Comparison of ENCODE assay signal across 1 cellular context in the genomic region with DNA sequence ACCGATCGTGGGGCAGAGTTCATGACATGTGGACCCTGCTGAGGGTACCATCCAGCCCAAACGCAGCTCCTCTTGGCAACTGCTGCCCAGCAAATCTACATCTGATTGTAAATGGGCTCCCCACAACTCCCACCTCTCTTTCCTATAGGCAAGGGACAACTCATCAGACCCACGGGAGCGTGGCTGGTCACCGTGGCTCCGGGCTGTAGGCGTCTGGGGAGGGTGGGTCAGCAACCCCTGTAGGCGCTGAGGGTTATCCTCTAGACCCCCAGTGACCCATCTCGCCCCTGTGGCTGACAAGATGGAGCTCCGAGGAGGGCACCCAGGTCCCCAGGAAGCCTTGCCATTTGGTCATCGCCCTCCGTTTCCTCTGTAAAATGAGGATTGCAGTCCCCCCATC.
TF ChIP-seq lines count a peak whose summit lies in the region.

No MANE protein-coding gene starts in this region.

TF ChIP-seq in H1, 55 proteins besides CTCF, POLR2A, EP300 and RAD21 (continued from another document):
- TF ChIP-seq, protein P1, sequence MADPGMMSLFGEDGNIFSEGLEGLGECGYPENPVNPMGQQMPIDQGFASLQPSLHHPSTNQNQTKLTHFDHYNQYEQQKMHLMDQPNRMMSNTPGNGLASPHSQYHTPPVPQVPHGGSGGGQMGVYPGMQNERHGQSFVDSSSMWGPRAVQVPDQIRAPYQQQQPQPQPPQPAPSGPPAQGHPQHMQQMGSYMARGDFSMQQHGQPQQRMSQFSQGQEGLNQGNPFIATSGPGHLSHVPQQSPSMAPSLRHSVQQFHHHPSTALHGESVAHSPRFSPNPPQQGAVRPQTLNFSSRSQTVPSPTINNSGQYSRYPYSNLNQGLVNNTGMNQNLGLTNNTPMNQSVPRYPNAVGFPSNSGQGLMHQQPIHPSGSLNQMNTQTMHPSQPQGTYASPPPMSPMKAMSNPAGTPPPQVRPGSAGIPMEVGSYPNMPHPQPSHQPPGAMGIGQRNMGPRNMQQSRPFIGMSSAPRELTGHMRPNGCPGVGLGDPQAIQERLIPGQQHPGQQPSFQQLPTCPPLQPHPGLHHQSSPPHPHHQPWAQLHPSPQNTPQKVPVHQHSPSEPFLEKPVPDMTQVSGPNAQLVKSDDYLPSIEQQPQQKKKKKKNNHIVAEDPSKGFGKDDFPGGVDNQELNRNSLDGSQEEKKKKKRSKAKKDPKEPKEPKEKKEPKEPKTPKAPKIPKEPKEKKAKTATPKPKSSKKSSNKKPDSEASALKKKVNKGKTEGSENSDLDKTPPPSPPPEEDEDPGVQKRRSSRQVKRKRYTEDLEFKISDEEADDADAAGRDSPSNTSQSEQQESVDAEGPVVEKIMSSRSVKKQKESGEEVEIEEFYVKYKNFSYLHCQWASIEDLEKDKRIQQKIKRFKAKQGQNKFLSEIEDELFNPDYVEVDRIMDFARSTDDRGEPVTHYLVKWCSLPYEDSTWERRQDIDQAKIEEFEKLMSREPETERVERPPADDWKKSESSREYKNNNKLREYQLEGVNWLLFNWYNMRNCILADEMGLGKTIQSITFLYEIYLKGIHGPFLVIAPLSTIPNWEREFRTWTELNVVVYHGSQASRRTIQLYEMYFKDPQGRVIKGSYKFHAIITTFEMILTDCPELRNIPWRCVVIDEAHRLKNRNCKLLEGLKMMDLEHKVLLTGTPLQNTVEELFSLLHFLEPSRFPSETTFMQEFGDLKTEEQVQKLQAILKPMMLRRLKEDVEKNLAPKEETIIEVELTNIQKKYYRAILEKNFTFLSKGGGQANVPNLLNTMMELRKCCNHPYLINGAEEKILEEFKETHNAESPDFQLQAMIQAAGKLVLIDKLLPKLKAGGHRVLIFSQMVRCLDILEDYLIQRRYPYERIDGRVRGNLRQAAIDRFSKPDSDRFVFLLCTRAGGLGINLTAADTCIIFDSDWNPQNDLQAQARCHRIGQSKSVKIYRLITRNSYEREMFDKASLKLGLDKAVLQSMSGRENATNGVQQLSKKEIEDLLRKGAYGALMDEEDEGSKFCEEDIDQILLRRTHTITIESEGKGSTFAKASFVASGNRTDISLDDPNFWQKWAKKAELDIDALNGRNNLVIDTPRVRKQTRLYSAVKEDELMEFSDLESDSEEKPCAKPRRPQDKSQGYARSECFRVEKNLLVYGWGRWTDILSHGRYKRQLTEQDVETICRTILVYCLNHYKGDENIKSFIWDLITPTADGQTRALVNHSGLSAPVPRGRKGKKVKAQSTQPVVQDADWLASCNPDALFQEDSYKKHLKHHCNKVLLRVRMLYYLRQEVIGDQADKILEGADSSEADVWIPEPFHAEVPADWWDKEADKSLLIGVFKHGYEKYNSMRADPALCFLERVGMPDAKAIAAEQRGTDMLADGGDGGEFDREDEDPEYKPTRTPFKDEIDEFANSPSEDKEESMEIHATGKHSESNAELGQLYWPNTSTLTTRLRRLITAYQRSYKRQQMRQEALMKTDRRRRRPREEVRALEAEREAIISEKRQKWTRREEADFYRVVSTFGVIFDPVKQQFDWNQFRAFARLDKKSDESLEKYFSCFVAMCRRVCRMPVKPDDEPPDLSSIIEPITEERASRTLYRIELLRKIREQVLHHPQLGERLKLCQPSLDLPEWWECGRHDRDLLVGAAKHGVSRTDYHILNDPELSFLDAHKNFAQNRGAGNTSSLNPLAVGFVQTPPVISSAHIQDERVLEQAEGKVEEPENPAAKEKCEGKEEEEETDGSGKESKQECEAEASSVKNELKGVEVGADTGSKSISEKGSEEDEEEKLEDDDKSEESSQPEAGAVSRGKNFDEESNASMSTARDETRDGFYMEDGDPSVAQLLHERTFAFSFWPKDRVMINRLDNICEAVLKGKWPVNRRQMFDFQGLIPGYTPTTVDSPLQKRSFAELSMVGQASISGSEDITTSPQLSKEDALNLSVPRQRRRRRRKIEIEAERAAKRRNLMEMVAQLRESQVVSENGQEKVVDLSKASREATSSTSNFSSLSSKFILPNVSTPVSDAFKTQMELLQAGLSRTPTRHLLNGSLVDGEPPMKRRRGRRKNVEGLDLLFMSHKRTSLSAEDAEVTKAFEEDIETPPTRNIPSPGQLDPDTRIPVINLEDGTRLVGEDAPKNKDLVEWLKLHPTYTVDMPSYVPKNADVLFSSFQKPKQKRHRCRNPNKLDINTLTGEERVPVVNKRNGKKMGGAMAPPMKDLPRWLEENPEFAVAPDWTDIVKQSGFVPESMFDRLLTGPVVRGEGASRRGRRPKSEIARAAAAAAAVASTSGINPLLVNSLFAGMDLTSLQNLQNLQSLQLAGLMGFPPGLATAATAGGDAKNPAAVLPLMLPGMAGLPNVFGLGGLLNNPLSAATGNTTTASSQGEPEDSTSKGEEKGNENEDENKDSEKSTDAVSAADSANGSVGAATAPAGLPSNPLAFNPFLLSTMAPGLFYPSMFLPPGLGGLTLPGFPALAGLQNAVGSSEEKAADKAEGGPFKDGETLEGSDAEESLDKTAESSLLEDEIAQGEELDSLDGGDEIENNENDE (IDR thresholded peaks at IDR 0.05; ENCODE audit: insufficient replicate concordance, low read length): no peak
- TF ChIP-seq KDM1A (IDR thresholded peaks at IDR 0.05; ENCODE audit: borderline replicate concordance, low read length) (no peak), FOSL1 (IDR thresholded peaks at IDR 0.05; ENCODE audit: insufficient read depth, low read depth, low read length) (no peak), POU5F1 (IDR thresholded peaks at IDR 0.05; ENCODE audit: low read depth, low read length) (no peak), TAF7 (optimal IDR thresholded peaks at IDR 0.05; ENCODE audit: borderline replicate concordance, low read depth, low read length) (no peak), HDAC6 (IDR thresholded peaks at IDR 0.05; ENCODE audit: low read depth, low read length) (no peak), HDAC2 (IDR thresholded peaks at IDR 0.05; ENCODE audit: borderline replicate concordance in 1 of 2, low read depth in 2 of 2, low read length in 2 of 2) (no peak), NRF1 (IDR thresholded peaks at IDR 0.05; ENCODE audit: low read depth, low read length) (no peak), CEBPB (IDR thresholded peaks at IDR 0.05; ENCODE audit: low read depth, low read length) (no peak)
